17 cellular contexts compared by ENCODE assay signal in genomic region chr15:63663906-63664305, GRCh38.
DNase-seq lines count a peak whose midpoint lies in the region; ATAC-seq and TF ChIP-seq lines count a peak whose summit lies in the region.
"Had no signal": no experiment of that assay in that cellular context is flagged by ENCODE, and none has a peak within 500 bp of the region (broad histone marks: within the 10 kb centered on the region; RNA-seq: fewer than 3 reads in every experiment).

No MANE protein-coding gene starts in this region.

- H3K9me2 ChIP-seq in SK-N-SH: no peaks in the 10 kb centered on the region
- no peaks in the 10 kb centered on the region for H3K9me2 ChIP-seq in PC-3 (replicated peaks; ENCODE audit: low read length)

- H3K27ac Mint-ChIP-seq in T-cell: peak overlapping the region; percentile 28 to 52
- H3K27ac Mint-ChIP-seq: B cell had no signal

- H3K36me3 ChIP-seq in SK-N-SH (replicated peaks in 1 of 2; ENCODE audit: control insufficient read depth in 1 of 2, insufficient read depth in 2 of 2, low read length in 1 of 2) (peaks cover 62 to 66% of the 10 kb centered on the region in 2 experiments), A673 (ENCODE audit: insufficient read depth, low read length, poor library complexity, severe bottlenecking) (peaks cover 35% of the 10 kb centered on the region), PC-3 (ENCODE audit: low read depth, low read length) (peaks cover 7% of the 10 kb centered on the region; the same call in 1 of the 2 replicates)

- H3K4me1 ChIP-seq in SK-N-SH (ENCODE audit: control insufficient read depth in 1 of 2, insufficient read depth in 2 of 2, low read depth in 1 of 2, low read length in 1 of 2) (no peaks in the 10 kb centered on the region; a peak in 1 of 4 replicates), A673 (ENCODE audit: insufficient read depth, low read length, poor library complexity, severe bottlenecking) (no peaks in the 10 kb centered on the region), PC-3 (ENCODE audit: insufficient read depth, low read length) (no peaks in the 10 kb centered on the region)

- H3K27ac ChIP-seq in SK-N-SH (ENCODE audit: low read depth in 2 of 2, low read length in 1 of 2) (no peak overlapping the region), A673 (ENCODE audit: low read depth, low read length, poor library complexity, severe bottlenecking) (no peak overlapping the region), PC-3 (ENCODE audit: low read length) (no peak overlapping the region)

- BruUV-seq in A673 (replicated peaks; lab: Mats Ljungman, UMichigan): TSS peak; percentile 30
- BruUV-seq in PC-3 (replicated peaks; lab: Mats Ljungman, UMichigan): no TSS peak

- H3K9me3 ChIP-seq in SK-N-SH (no peaks in the 10 kb centered on the region), A673 (ENCODE audit: low read depth, low read length, poor library complexity, severe bottlenecking) (no peaks in the 10 kb centered on the region), PC-3 (ENCODE audit: low read length) (no peaks in the 10 kb centered on the region)

- no peaks in the 10 kb centered on the region for H4K20me1 ChIP-seq in SK-N-SH (ENCODE audit: insufficient read depth)
- no peaks in the 10 kb centered on the region for H4K20me1 ChIP-seq in PC-3 (ENCODE audit: low read length)

- no peak for TF ChIP-seq CTCF in SK-N-SH (IDR thresholded peaks at IDR 0.05)
- no peak for TF ChIP-seq CTCF in A673 (conservative IDR thresholded peaks at IDR 0.05; ENCODE audit: low read depth, low read length)
- TF ChIP-seq CTCF in choroid plexus epithelial cell (conservative IDR thresholded peaks at IDR 0.05; ENCODE audit: low read depth, low read length): no peak
- no peak for TF ChIP-seq CTCF in PC-3 (conservative IDR thresholded peaks at IDR 0.05; ENCODE audit: low read depth, low read length)

- intact Hi-C loops in A673 (cut with micrococcal nuclease; ENCODE audit: unreplicated experiment): no loop called here
- intact Hi-C loops in PC-3 (cut with micrococcal nuclease): no loop called here

- POLR2A ChIA-PET in SK-N-SH (lab: Yijun Ruan, JAX): no interaction called here
- POLR2A ChIA-PET in A673 (lab: Charles Lee; ENCODE audit: low non-redundant PET): no interaction called here
- POLR2A ChIA-PET in T-cell (lab: Charles Lee): interaction anchor here in 1 of 2 donors (0.5 kb wide), 1 partner anchor 686 kb away, joined by 5 read pairs; no protein-coding TSS in a partner anchor
- POLR2A ChIA-PET in PC-3 (lab: Charles Lee; ENCODE audit: unreplicated experiment): no interaction called here

- TF ChIP-seq RAD21 in SK-N-SH (IDR thresholded peaks at IDR 0.05; ENCODE audit: low read length): no peak

- H3K9ac ChIP-seq in SK-N-SH (no peak overlapping the region), PC-3 (ENCODE audit: low read length) (no peak overlapping the region)

- peaks cover 67% of the 10 kb centered on the region for H3K36me3 Mint-ChIP-seq in T-cell

- H3K27me3 ChIP-seq in SK-N-SH (ENCODE audit: insufficient read depth) (no peaks in the 10 kb centered on the region), A673 (replicated peaks; ENCODE audit: insufficient read depth, low read depth, low read length, poor library complexity) (no peaks in the 10 kb centered on the region), PC-3 (ENCODE audit: low read length) (no peaks in the 10 kb centered on the region)

- H3F3A ChIP-seq in SK-N-SH (replicated peaks; ENCODE audit: insufficient read depth): no peaks in the 10 kb centered on the region
- H3F3A ChIP-seq in PC-3 (ENCODE audit: low read length, unreplicated experiment): no peaks in the 10 kb centered on the region

- H3K4me3 ChIP-seq in SK-N-SH (ENCODE audit: low read depth in 2 of 2, low read length in 1 of 2) (no peak overlapping the region), A673 (ENCODE audit: low read depth, low read length, poor library complexity, severe bottlenecking) (no peak overlapping the region), choroid plexus epithelial cell (ENCODE audit: low read depth, low read length) (no peak overlapping the region), PC-3 (ENCODE audit: low read length) (no peak overlapping the region)

- H2AFZ ChIP-seq in SK-N-SH (ENCODE audit: low read depth): no peak overlapping the region
- no peak overlapping the region for H2AFZ ChIP-seq in PC-3 (ENCODE audit: low read length)

- 84% methylated on average over 2 of the region's 2 CpGs for WGBS in SK-N-SH (ENCODE audit: low lambda C conversion rate)

- H3K4me2 ChIP-seq in SK-N-SH (no peak overlapping the region), PC-3 (ENCODE audit: low read length) (no peak overlapping the region)

- TF ChIP-seq EP300 in SK-N-SH (IDR thresholded peaks at IDR 0.05; ENCODE audit: borderline replicate concordance in 1 of 2, low read depth in 1 of 2, low read length in 1 of 2): no peak

- peak; percentile 39 for DNase-seq in SK-N-SH
- no peak for DNase-seq in A673 (ENCODE audit: low spot score)
- DNase-seq in T-cell: no peak
- DNase-seq in choroid plexus epithelial cell (ENCODE audit: low read depth): peak; percentile 13
- no peak for DNase-seq in SKM-1 treated with dmso at 0.1 percent for 144 hours (lab: John Stamatoyannopoulos, UW; ENCODE audit: unreplicated experiment)
- DNase-seq in PC-3: no peak
- DNase-seq: 8988T, DMS79 treated with DMSO at 0.1 percent for 48 hours, MV-4-11, NCI-H1105 treated with DMSO at 0.1 percent for 48 hours, NCI-H2081, NCI-H2171, NCI-H526, Right ventricle myocardium superior had no signal

- H3K4me3 Mint-ChIP-seq in T-cell: no peak overlapping the region
- H3K4me3 Mint-ChIP-seq: B cell had no signal

- CTCF ChIA-PET in SK-N-SH (lab: Yijun Ruan, JAX): interaction anchor here (0.7 to 1.3 kb wide), 7 partner anchors 13 to 383 kb away, joined by 3 to 4 read pairs (median 3); partner anchors contain the start of gene DAPK2
- CTCF ChIA-PET in A673 (lab: Charles Lee): interaction anchor here (0.6 kb wide), 1 partner anchor 145 kb away, joined by 3 read pairs; no protein-coding TSS in a partner anchor
- CTCF ChIA-PET in T-cell (lab: Charles Lee): no interaction called here
- CTCF ChIA-PET in PC-3 (lab: Charles Lee): no interaction called here

- H3K79me2 ChIP-seq in SK-N-SH (ENCODE audit: insufficient read depth) (no peaks in the 10 kb centered on the region), PC-3 (ENCODE audit: low read length) (no peaks in the 10 kb centered on the region)

- no peaks in the 10 kb centered on the region for H3K27me3 Mint-ChIP-seq in T-cell
- H3K27me3 Mint-ChIP-seq: B cell had no signal

- H3K4me1 Mint-ChIP-seq in T-cell: peaks cover 23 to 27% (median 24%) of the 10 kb centered on the region in 3 donors

- H3K9me3 Mint-ChIP-seq in T-cell: no peaks in the 10 kb centered on the region

- no peak for ATAC-seq in SK-N-SH treated with all-trans-retinoic acid at 6 μM for 48 hours
- ATAC-seq in T-cell (replicated peaks in 1 of 4): no peak
- ATAC-seq in PC-3: no peak
- ATAC-seq in GM18858 (IDR thresholded peaks at IDR 0.05; ENCODE audit: unreplicated experiment): no peak

TF ChIP-seq in SK-N-SH, 30 proteins besides CTCF, POLR2A, EP300 and RAD21 (continues in another document):
- TF ChIP-seq, protein P1, sequence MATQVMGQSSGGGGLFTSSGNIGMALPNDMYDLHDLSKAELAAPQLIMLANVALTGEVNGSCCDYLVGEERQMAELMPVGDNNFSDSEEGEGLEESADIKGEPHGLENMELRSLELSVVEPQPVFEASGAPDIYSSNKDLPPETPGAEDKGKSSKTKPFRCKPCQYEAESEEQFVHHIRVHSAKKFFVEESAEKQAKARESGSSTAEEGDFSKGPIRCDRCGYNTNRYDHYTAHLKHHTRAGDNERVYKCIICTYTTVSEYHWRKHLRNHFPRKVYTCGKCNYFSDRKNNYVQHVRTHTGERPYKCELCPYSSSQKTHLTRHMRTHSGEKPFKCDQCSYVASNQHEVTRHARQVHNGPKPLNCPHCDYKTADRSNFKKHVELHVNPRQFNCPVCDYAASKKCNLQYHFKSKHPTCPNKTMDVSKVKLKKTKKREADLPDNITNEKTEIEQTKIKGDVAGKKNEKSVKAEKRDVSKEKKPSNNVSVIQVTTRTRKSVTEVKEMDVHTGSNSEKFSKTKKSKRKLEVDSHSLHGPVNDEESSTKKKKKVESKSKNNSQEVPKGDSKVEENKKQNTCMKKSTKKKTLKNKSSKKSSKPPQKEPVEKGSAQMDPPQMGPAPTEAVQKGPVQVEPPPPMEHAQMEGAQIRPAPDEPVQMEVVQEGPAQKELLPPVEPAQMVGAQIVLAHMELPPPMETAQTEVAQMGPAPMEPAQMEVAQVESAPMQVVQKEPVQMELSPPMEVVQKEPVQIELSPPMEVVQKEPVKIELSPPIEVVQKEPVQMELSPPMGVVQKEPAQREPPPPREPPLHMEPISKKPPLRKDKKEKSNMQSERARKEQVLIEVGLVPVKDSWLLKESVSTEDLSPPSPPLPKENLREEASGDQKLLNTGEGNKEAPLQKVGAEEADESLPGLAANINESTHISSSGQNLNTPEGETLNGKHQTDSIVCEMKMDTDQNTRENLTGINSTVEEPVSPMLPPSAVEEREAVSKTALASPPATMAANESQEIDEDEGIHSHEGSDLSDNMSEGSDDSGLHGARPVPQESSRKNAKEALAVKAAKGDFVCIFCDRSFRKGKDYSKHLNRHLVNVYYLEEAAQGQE (IDR thresholded peaks at IDR 0.05; ENCODE audit: low read depth, low read length): no peak

TF ChIP-seq in SK-N-SH treated with all-trans-retinoic acid at 6 μM for 48 hours, 23 proteins besides CTCF, POLR2A, EP300 and RAD21 (continues in another document):
- TF ChIP-seq, protein P2, sequence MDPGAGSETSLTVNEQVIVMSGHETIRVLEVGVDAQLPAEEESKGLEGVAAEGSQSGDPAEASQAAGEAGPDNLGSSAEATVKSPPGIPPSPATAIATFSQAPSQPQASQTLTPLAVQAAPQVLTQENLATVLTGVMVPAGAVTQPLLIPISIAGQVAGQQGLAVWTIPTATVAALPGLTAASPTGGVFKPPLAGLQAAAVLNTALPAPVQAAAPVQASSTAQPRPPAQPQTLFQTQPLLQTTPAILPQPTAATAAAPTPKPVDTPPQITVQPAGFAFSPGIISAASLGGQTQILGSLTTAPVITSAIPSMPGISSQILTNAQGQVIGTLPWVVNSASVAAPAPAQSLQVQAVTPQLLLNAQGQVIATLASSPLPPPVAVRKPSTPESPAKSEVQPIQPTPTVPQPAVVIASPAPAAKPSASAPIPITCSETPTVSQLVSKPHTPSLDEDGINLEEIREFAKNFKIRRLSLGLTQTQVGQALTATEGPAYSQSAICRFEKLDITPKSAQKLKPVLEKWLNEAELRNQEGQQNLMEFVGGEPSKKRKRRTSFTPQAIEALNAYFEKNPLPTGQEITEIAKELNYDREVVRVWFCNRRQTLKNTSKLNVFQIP (CRISPR knock-in tag; IDR thresholded peaks at IDR 0.05; ENCODE audit: borderline replicate concordance, low read depth): no peak
- no peak for TF ChIP-seq ISL1 (CRISPR knock-in tag; IDR thresholded peaks at IDR 0.05)
- no peak for TF ChIP-seq ZFP3 (CRISPR knock-in tag; IDR thresholded peaks at IDR 0.05)

Comparison
In these comparisons a context has a peak if more than half of its experiments do, and no peak if none do; other contexts are left out.
1. DNase-seq: peak in SK-N-SH (single experiment) and choroid plexus epithelial cell (single experiment); none in A673 (single experiment), T-cell (0 of 34), SKM-1 treated with dmso at 0.1 percent for 144 hours (single experiment) and PC-3 (single experiment).
2. CTCF ChIA-PET loops: an anchor here in SK-N-SH (0.7 to 1.3 kb wide) and A673 (0.6 kb wide); none called in T-cell and PC-3.